1 cellular context compared by ENCODE assay signal in genomic region chr10:5567477-5567876, GRCh38.
TF ChIP-seq lines count a peak whose summit lies in the region.

No MANE protein-coding gene starts in this region.

TF ChIP-seq in K562, 482 proteins besides CTCF, POLR2A, EP300 and RAD21:
- TF ChIP-seq THRB (CRISPR knock-in tag; conservative IDR thresholded peaks at IDR 0.05), result no peak
TF ChIP-seq in K562: peak in this region for 0.
